In genomic region chr6:26327450-26328264, GRCh38 we compare ENCODE assay signal across 8 cellular contexts. TPM values are rescaled to one million over a fixed set of nuclear protein-coding genes. Genes with fewer than 3 reads are reported as not detected.
DNase-seq lines count a peak whose midpoint lies in the region; ATAC-seq, FAIRE-seq and TF ChIP-seq lines count a peak whose summit lies in the region.

No MANE protein-coding gene starts in this region.

- peak; percentile 33 for DNase-seq in NCI-H1092 (lab: John Stamatoyannopoulos, UW)
- DNase-seq in cerebellar cortex (ENCODE audit: low spot score) = peak; percentile 76
- DNase-seq in natural killer cell = no peak
- no peak for DNase-seq in NCI-H774 (lab: John Stamatoyannopoulos, UW)

- peaks cover 15% of the 10 kb centered on the region for H3K36me3 Mint-ChIP-seq in natural killer cell

- peak overlapping the region; percentile 16 for H3K4me3 ChIP-seq in GM12875 (ENCODE audit: low read depth, low read length)

- H3K4me1 Mint-ChIP-seq in natural killer cell = peaks cover 43 to 57% of the 10 kb centered on the region in 2 donors

- H3K27ac Mint-ChIP-seq in natural killer cell = peak overlapping the region; percentile 74 to 95

- H3K27me3 Mint-ChIP-seq in natural killer cell (ENCODE audit: low read depth in 2 of 2) = peaks cover 40 to 59% of the 10 kb centered on the region in 2 donors

- H3K4me3 Mint-ChIP-seq in natural killer cell = peak overlapping the region; percentile 60

- intact Hi-C loops in natural killer cell (cut with micrococcal nuclease) = loop anchor here (2.0 to 10.0 kb wide), 3 partner anchors 15 to 1147 kb away; partner anchors contain the start of genes HMGN4 and ZNF184

- FAIRE-seq in TTC549 (lab: Jason Lieb, UNC) = peak; percentile 57

- peaks cover 2 to 4% of the 10 kb centered on the region in 2 donors for H3K9me3 Mint-ChIP-seq in natural killer cell

- TF ChIP-seq CTCF in GM12875 (IDR thresholded peaks at IDR 0.05; ENCODE audit: borderline replicate concordance, insufficient read depth, low read depth, low read length) = no peak
- TF ChIP-seq CTCF in natural killer cell (IDR thresholded peaks at IDR 0.05) = no peak

- ATAC-seq in natural killer cell (peak; percentile 35 to 64 (median 50)), GM18868 (IDR thresholded peaks at IDR 0.05; ENCODE audit: unreplicated experiment) (no peak), HG03139 (IDR thresholded peaks at IDR 0.05; ENCODE audit: unreplicated experiment) (no peak)

RNA-seq across cellular contexts. Expression of gene BTN3A2, which starts 37.3 kb away (rescaled TPM):
- total RNA-seq in natural killer cell = 100 to 1,000 TPM; 174 to 260 (median 211) TPM

RNA-seq across cellular contexts. Expression of gene BTN2A2, which starts 55.3 kb away (rescaled TPM):
- 100 to 1,000 TPM in 1 of 3 donors, 10 to 100 TPM in 2; 72.2 to 104 (median 76.1) TPM for total RNA-seq in natural killer cell

Comparison
In these comparisons a context has a peak if more than half of its experiments do, and no peak if none do; other contexts are left out.
1. DNase-seq: peak in NCI-H1092 (single experiment) and cerebellar cortex (single experiment); none in natural killer cell (single experiment) and NCI-H774 (single experiment).
2. ATAC-seq: peak in natural killer cell (3 of 3); none in GM18868 (single experiment) and HG03139 (single experiment).